ENCODE assay signal across 7 cellular contexts in genomic region chr6:39587080-39587479, GRCh38.
"Had no signal": no experiment of that assay in that cellular context is flagged by ENCODE, and none has a peak within 500 bp of the region (broad histone marks: within the 10 kb centered on the region; RNA-seq: fewer than 3 reads in every experiment).

No MANE protein-coding gene starts in this region.

- H3K4me3 ChIP-seq: GM23248, HAP-1 had no signal

- H3K36me3 ChIP-seq: HAP-1 had no signal

- DNase-seq: GM23248, HFFc6 had no signal

- ATAC-seq: HCT116, HepG2 had no signal

- H3K9me3 Mint-ChIP-seq: IgD-negative memory B cell had no signal

- H3K27ac Mint-ChIP-seq: HFFc6, IgD-negative memory B cell had no signal

- H3K36me3 Mint-ChIP-seq: IgD-negative memory B cell had no signal

- H3K4me3 Mint-ChIP-seq: HFFc6, IgD-negative memory B cell had no signal

- H3K4me1 ChIP-seq: HAP-1 had no signal

- H3K27ac ChIP-seq: GM23248, HL-60 had no signal

- H3K9me3 ChIP-seq: HAP-1 had no signal

- H3K4me1 Mint-ChIP-seq: IgD-negative memory B cell had no signal

- H3K9ac ChIP-seq: GM23248 had no signal

- H2AFZ ChIP-seq: GM23248 had no signal
